Comparison of ENCODE assay signal across 10 cellular contexts in the genomic region with DNA sequence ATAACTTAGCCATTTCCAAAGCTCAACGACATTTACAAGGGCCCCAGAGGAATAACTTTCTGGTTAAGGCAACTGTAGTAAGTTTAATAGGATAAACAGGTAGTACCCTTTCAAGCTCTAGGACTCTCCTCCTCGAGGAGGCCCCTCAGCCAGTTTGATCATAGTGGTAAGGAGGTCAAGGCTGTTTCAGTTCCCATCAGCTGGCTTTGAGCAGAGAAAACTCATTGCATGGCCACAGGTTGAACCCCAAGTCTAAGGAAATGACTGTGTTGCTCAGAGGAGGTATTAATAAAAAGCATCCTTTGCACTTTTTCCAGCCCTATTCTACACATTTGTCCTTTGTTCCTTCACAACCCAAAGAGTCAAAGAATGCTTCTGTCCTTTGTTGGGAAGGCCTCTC. TPM values are rescaled to one million over a fixed set of nuclear protein-coding genes. Genes with fewer than 3 reads are reported as not detected.
A peak's percentile ranks its signal among the peaks of the same experiment; 100 is the strongest.
DNase-seq lines count a peak whose midpoint lies in the region; ATAC-seq, FAIRE-seq and TF ChIP-seq lines count a peak whose summit lies in the region.
"Had no signal": no experiment of that assay in that cellular context is flagged by ENCODE, and none has a peak within 500 bp of the region (broad histone marks: within the 10 kb centered on the region; RNA-seq: fewer than 3 reads in every experiment).

No MANE protein-coding gene starts in this region.

- no peak for FAIRE-seq in kidney (lab: Jason Lieb, UNC)

- TF ChIP-seq POLR2A in NB4 (IDR thresholded peaks at IDR 0.05; ENCODE audit: extremely low read depth, insufficient read length), result no peak

- DNase-seq in NB4 (ENCODE audit: low read depth) (peak; percentile 32), cerebellar cortex (ENCODE audit: low spot score) (no peak), left ventricle myocardium superior (no peak), dermis blood vessel endothelial cell (no peak), kidney (no peak)
- DNase-seq: NCI-H146 had no signal

- TF ChIP-seq CTCF in NB4 (IDR thresholded peaks at IDR 0.05; ENCODE audit: low read depth, low read length) (no peak), kidney (IDR thresholded peaks at IDR 0.05; ENCODE audit: borderline replicate concordance, extremely low read depth, insufficient read depth) (no peak)

- no peaks in the 10 kb centered on the region for H3K36me3 ChIP-seq in kidney (ENCODE audit: control insufficient read depth in 1 of 2, insufficient read depth in 2 of 2, low read length in 2 of 2)

- H3K4me1 ChIP-seq in kidney (ENCODE audit: control insufficient read depth in 1 of 2, insufficient read depth in 1 of 2, low read depth in 1 of 2, low read length in 2 of 2), result no peaks in the 10 kb centered on the region

- intact Hi-C loops in left ventricle myocardium superior (cut with micrococcal nuclease) (no loop called here), kidney (cut with DNase I) (no loop called here)

- ATAC-seq in GM18858 (IDR thresholded peaks at IDR 0.05; ENCODE audit: unreplicated experiment), result peak; percentile 68
- peak; percentile 41 for ATAC-seq in GM21390 (IDR thresholded peaks at IDR 0.05; ENCODE audit: unreplicated experiment)
- peak; percentile 59 for ATAC-seq in HG03025 (IDR thresholded peaks at IDR 0.05; ENCODE audit: low FRiP score, unreplicated experiment)
- ATAC-seq in left ventricle myocardium superior, result no peak

- H3K9ac ChIP-seq in kidney (ENCODE audit: low read length in 2 of 2), result no peak overlapping the region

- H3K4me3 ChIP-seq in NB4 (ENCODE audit: low read depth, low read length) (no peak overlapping the region), kidney (ENCODE audit: low read length in 2 of 2) (no peak overlapping the region)

- peaks cover 0 to 4% of the 10 kb centered on the region in 2 donors for H3K9me3 ChIP-seq in kidney (ENCODE audit: control insufficient read depth in 1 of 2, low read length in 2 of 2)

- H3K27ac ChIP-seq in kidney (ENCODE audit: low read depth in 2 of 2, low read length in 2 of 2), result no peak overlapping the region
- H3K27ac ChIP-seq: C4-2B had no signal

RNA-seq across cellular contexts. Expression of a gene that starts 53.9 kb away (rescaled TPM):
- 22.2 TPM for total RNA-seq in left ventricle myocardium superior
- 40.8 and 50.5 TPM in 2 replicates for total RNA-seq in dermis blood vessel endothelial cell
- total RNA-seq in kidney, result 55.8 TPM
- polyA plus RNA-seq in kidney (ENCODE audit: insufficient read depth, low read depth, low replicate concordance), result 19.8 TPM
